In genomic region chr17:61482467-61482866, GRCh38 we compare ENCODE assay signal across 23 cellular contexts. TPM values are rescaled to one million over a fixed set of nuclear protein-coding genes. Genes with fewer than 3 reads are reported as not detected.
"Had no signal": no experiment of that assay in that cellular context is flagged by ENCODE, and none has a peak within 500 bp of the region (broad histone marks: within the 10 kb centered on the region; RNA-seq: fewer than 3 reads in every experiment).

No MANE protein-coding gene starts in this region.

- H3K36me3 Mint-ChIP-seq: natural killer cell had no signal

- H3K9me3 ChIP-seq: esophagus squamous epithelium, right atrium auricular region, sigmoid colon, stomach, thoracic aorta, transverse colon, uterus had no signal

- H3K9me3 Mint-ChIP-seq: mesothelial cell of epicardium, natural killer cell, neural crest cell had no signal

- FAIRE-seq: colon had no signal

- H3K4me1 Mint-ChIP-seq: natural killer cell had no signal

- H3K36me3 ChIP-seq: esophagus squamous epithelium, right atrium auricular region, sigmoid colon, stomach, thoracic aorta, transverse colon, uterus had no signal

- H3K27ac Mint-ChIP-seq: natural killer cell had no signal

- ATAC-seq: foreskin keratinocyte, left lobe of liver, natural killer cell had no signal

- H3K4me1 ChIP-seq: esophagus squamous epithelium, foreskin keratinocyte, right atrium auricular region, sigmoid colon, stomach, transverse colon had no signal

- H3K4me2 ChIP-seq: hepatocyte had no signal

- H3K4me3 Mint-ChIP-seq: mesothelial cell of epicardium, natural killer cell, neural crest cell had no signal

- H3K4me3 ChIP-seq: esophagus squamous epithelium, hepatocyte, right atrium auricular region, sigmoid colon, skin epidermis, stomach, thoracic aorta, transverse colon, uterus had no signal

- DNase-seq: dermis blood vessel endothelial cell; esophagus squamous epithelium; foreskin keratinocyte; head of caudate nucleus; kidney glomerular epithelial cell; natural killer cell; sigmoid colon; stimulated activated CD4-positive, alpha-beta T cell treated with anti-CD3 and anti-CD28 coated beads, Interleukin-12 subunit alpha, Interleukin-12 subunit beta, amount 100 ng/mL, for 4 hours; stimulated activated naive CD4-positive, alpha-beta T cell; stomach; substantia nigra; transverse colon; uterus had no signal

- H3K27ac ChIP-seq: esophagus squamous epithelium, foreskin keratinocyte, right atrium auricular region, sigmoid colon, skin epidermis, stomach, thoracic aorta, transverse colon, uterus had no signal

- H3K27me3 ChIP-seq: foreskin keratinocyte, hepatocyte, right atrium auricular region, sigmoid colon, transverse colon, uterus had no signal

- H2AFZ ChIP-seq: hepatocyte had no signal

RNA-seq across cellular contexts. Expression of gene TBX4, which starts 30.2 kb away (rescaled TPM):
- total RNA-seq: dermis blood vessel endothelial cell, epithelial cell of proximal tubule, esophagus squamous epithelium, foreskin keratinocyte, left lobe of liver, natural killer cell, neural crest cell, osteocyte, right atrium auricular region, sigmoid colon, thoracic aorta, uterus had no signal
- polyA plus RNA-seq: sigmoid colon had no signal
